11 cellular contexts compared by ENCODE assay signal in the genomic region with DNA sequence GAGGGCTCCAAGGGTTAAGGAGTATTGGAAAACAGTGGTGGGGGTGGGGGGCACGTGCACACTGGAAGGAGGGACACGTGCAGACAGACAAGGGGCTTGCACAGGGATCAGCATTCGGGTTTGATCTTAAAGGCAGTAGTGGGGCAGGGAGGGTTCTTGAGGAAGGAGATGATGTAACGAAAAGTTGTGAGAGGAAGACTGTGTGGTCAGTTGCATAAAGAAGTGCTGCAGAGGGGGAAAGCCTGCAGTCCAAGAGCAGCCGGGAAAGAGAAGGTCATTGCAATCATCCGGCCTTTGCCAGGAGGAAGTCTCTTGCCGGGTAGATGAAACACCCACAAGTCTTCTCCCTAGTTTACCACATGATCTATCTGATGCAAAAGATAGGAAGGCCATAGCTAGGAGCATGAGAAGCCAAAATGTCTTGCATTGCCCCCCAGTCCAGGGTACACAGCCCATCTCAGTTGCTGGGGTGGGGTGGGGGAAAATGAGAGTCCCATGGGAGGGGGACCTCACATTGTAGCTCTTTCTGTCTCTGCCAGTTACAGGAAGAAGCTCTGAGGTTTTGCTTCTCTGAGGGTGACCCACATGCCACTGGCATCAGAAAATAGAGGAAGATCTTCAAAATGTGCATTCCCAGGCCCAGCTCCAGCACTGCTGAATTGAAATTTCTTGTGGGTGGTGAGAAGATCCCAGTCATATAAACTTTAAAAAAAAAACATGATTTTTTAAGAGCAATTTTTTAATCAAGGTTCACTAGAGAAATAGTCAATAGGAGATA.
A peak's percentile ranks its signal among the peaks of the same experiment; 100 is the strongest.
DNase-seq lines count a peak whose midpoint lies in the region; ATAC-seq and TF ChIP-seq lines count a peak whose summit lies in the region.
"Had no signal": no experiment of that assay in that cellular context is flagged by ENCODE, and none has a peak within 500 bp of the region (broad histone marks: within the 10 kb centered on the region; RNA-seq: fewer than 3 reads in every experiment).

No MANE protein-coding gene starts in this region.

- DNase-seq in activated CD8-positive, alpha-beta memory T cell treated with anti-CD3 and anti-CD28 coated beads, Interleukin-2, amount 10 ng/mL, durations not matched to agents 7 days and 5 days, result peak; percentile 37
- no peak for DNase-seq in activated CD8-positive, alpha-beta memory T cell treated with anti-CD3 and anti-CD28 coated beads, Interleukin-2, amount 50 U/mL, for 48 hours
- DNase-seq in medulla oblongata (ENCODE audit: extremely low spot score) (peak; percentile 80), type B pancreatic cell (ENCODE audit: extremely low spot score, unreplicated experiment) (peak; percentile 51), osteocyte (ENCODE audit: extremely low spot score, unreplicated experiment) (no peak), epidermal melanocyte (ENCODE audit: insufficient read length, low spot score) (no peak)
- no peak for DNase-seq in stimulated activated CD8-positive, alpha-beta memory T cell treated with anti-CD3 and anti-CD28 coated beads, Interleukin-4, amount 100 ng/mL, for 48 hours
- DNase-seq: ACHN, endodermal cell had no signal

- peaks cover 8% of the 10 kb centered on the region for H3K27me3 Mint-ChIP-seq in activated CD8-positive, alpha-beta memory T cell treated with anti-CD3 and anti-CD28 coated beads, Interleukin-2, amount 10 ng/mL, durations not matched to agents 7 days and 5 days
- peaks cover 7% of the 10 kb centered on the region for H3K27me3 Mint-ChIP-seq in dendritic cell treated with granulocyte-macrophage colony-stimulating factor and Interleukin-4, amounts not matched to agents 40 ng/mL and 50 ng/mL, for 4 days
- H3K27me3 Mint-ChIP-seq in type B pancreatic cell (peaks cover 3% of the 10 kb centered on the region), osteocyte (ENCODE audit: unreplicated experiment) (peaks cover 35% of the 10 kb centered on the region)
- H3K27me3 Mint-ChIP-seq: activated naive CD4-positive, alpha-beta T cell treated with anti-CD3 and anti-CD28 coated beads, Interleukin-2, amount 50 U/mL, for 24 hours had no signal

- no peaks in the 10 kb centered on the region for H3K9me3 Mint-ChIP-seq in activated CD8-positive, alpha-beta memory T cell treated with anti-CD3 and anti-CD28 coated beads, Interleukin-2, amount 10 ng/mL, durations not matched to agents 7 days and 5 days (ENCODE audit: low read depth)
- peaks cover 7% of the 10 kb centered on the region for H3K9me3 Mint-ChIP-seq in dendritic cell treated with granulocyte-macrophage colony-stimulating factor and Interleukin-4, amounts not matched to agents 40 ng/mL and 50 ng/mL, for 4 days
- peaks cover 4% of the 10 kb centered on the region for H3K9me3 Mint-ChIP-seq in type B pancreatic cell
- H3K9me3 Mint-ChIP-seq in osteocyte (ENCODE audit: unreplicated experiment), result no peaks in the 10 kb centered on the region
- H3K9me3 Mint-ChIP-seq: activated naive CD4-positive, alpha-beta T cell treated with anti-CD3 and anti-CD28 coated beads, Interleukin-2, amount 50 U/mL, for 24 hours; endodermal cell had no signal

- intact Hi-C loops in dendritic cell treated with granulocyte-macrophage colony-stimulating factor and Interleukin-4, amounts not matched to agents 40 ng/mL and 50 ng/mL, for 4 days (cut with micrococcal nuclease), result loop anchor here (5.0 to 10.0 kb wide), 3 partner anchors 41 to 156 kb away; no protein-coding TSS in a partner anchor

- H3K4me1 Mint-ChIP-seq in activated CD8-positive, alpha-beta memory T cell treated with anti-CD3 and anti-CD28 coated beads, Interleukin-2, amount 10 ng/mL, durations not matched to agents 7 days and 5 days, result peaks cover 12% of the 10 kb centered on the region
- H3K4me1 Mint-ChIP-seq in dendritic cell treated with granulocyte-macrophage colony-stimulating factor and Interleukin-4, amounts not matched to agents 40 ng/mL and 50 ng/mL, for 4 days (ENCODE audit: low read depth), result peaks cover 71% of the 10 kb centered on the region
- H3K4me1 Mint-ChIP-seq in type B pancreatic cell (ENCODE audit: unreplicated experiment), result peaks cover 24% of the 10 kb centered on the region
- H3K4me1 Mint-ChIP-seq in osteocyte (ENCODE audit: unreplicated experiment), result peaks cover 6% of the 10 kb centered on the region

- H3K4me3 Mint-ChIP-seq in activated CD8-positive, alpha-beta memory T cell treated with anti-CD3 and anti-CD28 coated beads, Interleukin-2, amount 10 ng/mL, durations not matched to agents 7 days and 5 days, result no peak overlapping the region
- H3K4me3 Mint-ChIP-seq in dendritic cell treated with granulocyte-macrophage colony-stimulating factor and Interleukin-4, amounts not matched to agents 40 ng/mL and 50 ng/mL, for 4 days, result peak overlapping the region; percentile 40
- H3K4me3 Mint-ChIP-seq in type B pancreatic cell (no peak overlapping the region), osteocyte (ENCODE audit: unreplicated experiment) (no peak overlapping the region)
- H3K4me3 Mint-ChIP-seq: activated naive CD4-positive, alpha-beta T cell treated with anti-CD3 and anti-CD28 coated beads, Interleukin-2, amount 50 U/mL, for 24 hours; endodermal cell had no signal

- peak; percentile 30 for ATAC-seq in activated CD8-positive, alpha-beta memory T cell treated with anti-CD3 and anti-CD28 coated beads, Interleukin-2, amount 10 ng/mL, durations not matched to agents 7 days and 5 days

- CTCF ChIA-PET in activated CD8-positive, alpha-beta memory T cell treated with anti-CD3 and anti-CD28 coated beads, Interleukin-2, amount 10 ng/mL, durations not matched to agents 7 days and 5 days (lab: Charles Lee), result interaction anchor here (1.2 kb wide), 1 partner anchor 10 kb away, joined by 3 read pairs; no protein-coding TSS in a partner anchor

- no peak overlapping the region for H3K27ac Mint-ChIP-seq in activated CD8-positive, alpha-beta memory T cell treated with anti-CD3 and anti-CD28 coated beads, Interleukin-2, amount 10 ng/mL, durations not matched to agents 7 days and 5 days
- H3K27ac Mint-ChIP-seq in dendritic cell treated with granulocyte-macrophage colony-stimulating factor and Interleukin-4, amounts not matched to agents 40 ng/mL and 50 ng/mL, for 4 days, result peak overlapping the region; percentile 80
- H3K27ac Mint-ChIP-seq in type B pancreatic cell (no peak overlapping the region), osteocyte (ENCODE audit: unreplicated experiment) (no peak overlapping the region)
- H3K27ac Mint-ChIP-seq: activated naive CD4-positive, alpha-beta T cell treated with anti-CD3 and anti-CD28 coated beads, Interleukin-2, amount 50 U/mL, for 24 hours; endodermal cell had no signal

- TF ChIP-seq CTCF in type B pancreatic cell (conservative IDR thresholded peaks at IDR 0.05) (no peak), osteocyte (IDR thresholded peaks at IDR 0.05) (no peak)

- H3K36me3 Mint-ChIP-seq in activated CD8-positive, alpha-beta memory T cell treated with anti-CD3 and anti-CD28 coated beads, Interleukin-2, amount 10 ng/mL, durations not matched to agents 7 days and 5 days, result no peaks in the 10 kb centered on the region
- H3K36me3 Mint-ChIP-seq in dendritic cell treated with granulocyte-macrophage colony-stimulating factor and Interleukin-4, amounts not matched to agents 40 ng/mL and 50 ng/mL, for 4 days (ENCODE audit: low read depth), result no peaks in the 10 kb centered on the region
- H3K36me3 Mint-ChIP-seq in type B pancreatic cell (no peaks in the 10 kb centered on the region), osteocyte (ENCODE audit: unreplicated experiment) (no peaks in the 10 kb centered on the region)
- H3K36me3 Mint-ChIP-seq: activated naive CD4-positive, alpha-beta T cell treated with anti-CD3 and anti-CD28 coated beads, Interleukin-2, amount 50 U/mL, for 24 hours had no signal

Comparison
In these comparisons a context has a peak if more than half of its experiments do, and no peak if none do; other contexts are left out.
1. DNase-seq: peak in activated CD8-positive, alpha-beta memory T cell treated with anti-CD3 and anti-CD28 coated beads, Interleukin-2, amount 10 ng/mL, durations not matched to agents 7 days and 5 days (single experiment), medulla oblongata (single experiment) and type B pancreatic cell (single experiment); none in activated CD8-positive, alpha-beta memory T cell treated with anti-CD3 and anti-CD28 coated beads, Interleukin-2, amount 50 U/mL, for 48 hours (single experiment), osteocyte (single experiment), stimulated activated CD8-positive, alpha-beta memory T cell treated with anti-CD3 and anti-CD28 coated beads, Interleukin-4, amount 100 ng/mL, for 48 hours (single experiment) and epidermal melanocyte (single experiment).